31 cellular contexts compared by ENCODE assay signal in genomic region chr1:227603327-227603726, GRCh38.
"Had no signal": no experiment of that assay in that cellular context is flagged by ENCODE, and none has a peak within 500 bp of the region (broad histone marks: within the 10 kb centered on the region; RNA-seq: fewer than 3 reads in every experiment).

No MANE protein-coding gene starts in this region.

- H3K4me3 ChIP-seq: colonic mucosa, esophagus squamous epithelium, gastroesophageal sphincter, heart right ventricle had no signal

- DNase-seq: activated CD4-positive, alpha-beta T cell treated with anti-CD3 and anti-CD28 coated beads for 4 hours; activated CD4-positive, alpha-beta T cell treated with anti-CD3 and anti-CD28 coated beads, Interleukin-2, amount 50 U/mL, for 1 hour; activated CD4-positive, alpha-beta T cell treated with anti-CD3 and anti-CD28 coated beads, Interleukin-2, amount 50 U/mL, for 48 hours; activated CD4-positive, CD25-positive, alpha-beta regulatory T cell; activated CD4-positive, CD25-positive, alpha-beta regulatory T cell treated with anti-CD3 and anti-CD28 coated beads, Interleukin-2, amount 50 U/mL, for 72 hours; activated CD8-positive, alpha-beta memory T cell treated with anti-CD3 and anti-CD28 coated beads for 24 hours; activated CD8-positive, alpha-beta T cell treated with anti-CD3 and anti-CD28 coated beads for 36 hours; activated effector memory CD4-positive, alpha-beta T cell treated with Interleukin-2 at 50 U/mL for 16 hours; activated gamma-delta T cell treated with Interleukin-2 at 50 U/mL for 16 hours; activated naive CD4-positive, alpha-beta T cell treated with anti-CD3 and anti-CD28 coated beads, Interleukin-2, amount 50 U/mL, for 16 hours; activated naive CD4-positive, alpha-beta T cell treated with Interleukin-2 at 50 U/mL for 16 hours; activated T-cell treated with anti-CD3 and anti-CD28 coated beads, Interleukin-2, amount 50 U/mL, for 4 hours; amniotic stem cell; anterior cingulate cortex; brain microvascular endothelial cell; caudate nucleus; cerebellar nuclear complex; colonic mucosa; effector CD8-positive, alpha-beta T cell; esophagus squamous epithelium; foreskin melanocyte; heart right ventricle; T-helper 1 cell; T-helper 17 cell; T1000; WERI-Rb-1 had no signal

- H3K4me1 Mint-ChIP-seq: activated T-helper 17 cell treated with anti-CD3 and anti-CD28 coated beads, Interleukin-2, amount 50 U/mL, for 72 hours; T-helper 17 cell had no signal

- H3K36me3 ChIP-seq: brain microvascular endothelial cell, colonic mucosa, gastroesophageal sphincter, heart right ventricle, WERI-Rb-1 had no signal

- H3K27me3 Mint-ChIP-seq: activated CD8-positive, alpha-beta T cell treated with anti-CD3 and anti-CD28 coated beads for 36 hours; activated naive CD8-positive, alpha-beta T cell; activated T-helper 17 cell treated with anti-CD3 and anti-CD28 coated beads, Interleukin-2, amount 50 U/mL, for 72 hours; T-helper 17 cell had no signal

- H3K27me3 ChIP-seq: brain microvascular endothelial cell, colonic mucosa, esophagus squamous epithelium, gastroesophageal sphincter, heart right ventricle had no signal

- H3K27ac ChIP-seq: brain microvascular endothelial cell, colonic mucosa, epithelial cell of prostate, esophagus squamous epithelium, gastroesophageal sphincter, heart right ventricle, WERI-Rb-1 had no signal

- H3K4me1 ChIP-seq: colonic mucosa, esophagus squamous epithelium had no signal

- H3K4me3 Mint-ChIP-seq: activated CD8-positive, alpha-beta T cell treated with anti-CD3 and anti-CD28 coated beads for 36 hours; activated naive CD8-positive, alpha-beta T cell; activated T-cell treated with anti-CD3 and anti-CD28 coated beads, Interleukin-2, amount 50 U/mL, for 4 hours; activated T-helper 17 cell treated with anti-CD3 and anti-CD28 coated beads, Interleukin-2, amount 50 U/mL, for 72 hours; T-helper 17 cell; T-helper 2 cell treated with Interferon-gamma antibody and Interleukin-4, amounts not matched to agents 5 μg/mL and 100 μg/mL, for 36 hours had no signal

- H3K27ac Mint-ChIP-seq: activated CD8-positive, alpha-beta T cell treated with anti-CD3 and anti-CD28 coated beads for 36 hours; activated naive CD8-positive, alpha-beta T cell; activated T-helper 17 cell treated with anti-CD3 and anti-CD28 coated beads, Interleukin-2, amount 50 U/mL, for 72 hours; T-helper 17 cell; T-helper 2 cell treated with Interferon-gamma antibody and Interleukin-4, amounts not matched to agents 5 μg/mL and 100 μg/mL, for 36 hours had no signal

- ATAC-seq: activated CD8-positive, alpha-beta T cell treated with anti-CD3 and anti-CD28 coated beads for 36 hours; activated T-cell treated with anti-CD3 and anti-CD28 coated beads, Interleukin-2, amount 50 U/mL, for 4 hours; activated T-helper 17 cell treated with anti-CD3 and anti-CD28 coated beads, Interleukin-2, amount 50 U/mL, for 72 hours; gastroesophageal sphincter; T-helper 17 cell had no signal

- H3K9me3 ChIP-seq: colonic mucosa, gastroesophageal sphincter had no signal
